Comparison of ENCODE assay signal across 8 cellular contexts in the genomic region with DNA sequence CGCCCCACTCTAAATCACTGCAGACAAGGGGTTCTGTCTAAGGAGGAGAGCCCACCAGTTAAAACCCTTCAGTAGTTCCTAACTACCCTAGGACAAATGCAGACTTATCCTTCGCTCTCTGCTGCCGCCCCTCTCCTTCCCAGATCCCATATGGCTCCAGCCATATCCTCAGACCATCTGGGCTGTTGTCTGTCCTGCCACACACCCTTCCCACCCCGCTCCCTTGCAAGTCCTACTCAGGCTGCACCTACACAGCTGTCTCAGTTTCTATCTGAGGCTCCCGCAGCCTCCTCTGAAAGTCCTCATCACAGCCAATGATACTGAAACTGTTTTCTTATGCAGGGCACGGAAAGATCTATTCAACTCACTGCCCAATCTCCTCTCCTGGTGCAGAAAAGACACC. TPM values are rescaled to one million over a fixed set of nuclear protein-coding genes. Genes with fewer than 3 reads are reported as not detected.
DNase-seq lines count a peak whose midpoint lies in the region; ATAC-seq and TF ChIP-seq lines count a peak whose summit lies in the region.

No MANE protein-coding gene starts in this region.

- POLR2A ChIA-PET in HEK293T (lab: Yijun Ruan, JAX) = interaction anchor here (2.0 kb wide), 1 partner anchor 10 kb away, joined by 12 read pairs; the partner anchor contains the start of gene KAT8

- peak overlapping the region in 1 of 2 experiments; percentile 10 for H2BK12ac ChIP-seq in mesenchymal stem cell (ENCODE audit: low read length in 2 of 2)

- H2BK120ac ChIP-seq in mesenchymal stem cell (ENCODE audit: low read depth, low read length) = no peak overlapping the region

- no peak for DNase-seq in mesenchymal stem cell
- no peak for DNase-seq in HEK293T (ENCODE audit: extremely low spot score)
- no peak for DNase-seq in HCEC 1CT
- DNase-seq in NCI-H2107 treated with DMSO at 0.1 percent for 48 hours (lab: John Stamatoyannopoulos, UW; ENCODE audit: unreplicated experiment) = no peak

- H3K4me1 ChIP-seq in OCI-LY3 (ENCODE audit: low read length) (peaks cover 13% of the 10 kb centered on the region), mesenchymal stem cell (ENCODE audit: control insufficient read depth, insufficient read depth, low read depth, low read length) (peaks cover 25% of the 10 kb centered on the region)

- H2AFZ ChIP-seq in OCI-LY3 (ENCODE audit: low read depth, low read length) = peak overlapping the region; percentile 99
- peak overlapping the region; percentile 16 for H2AFZ ChIP-seq in mesenchymal stem cell (ENCODE audit: low read depth, low read length)

- H3K9ac ChIP-seq in OCI-LY3 (ENCODE audit: low read length) (peak overlapping the region; percentile 79), mesenchymal stem cell (ENCODE audit: low read length) (no peak overlapping the region)

- H3K18ac ChIP-seq in mesenchymal stem cell (ENCODE audit: low read depth in 1 of 2, low read length in 2 of 2) = no peak overlapping the region

- no peak overlapping the region for H2BK15ac ChIP-seq in mesenchymal stem cell (ENCODE audit: low read depth, poor library complexity, severe bottlenecking)

- H2AK5ac ChIP-seq in mesenchymal stem cell (ENCODE audit: low read length, severe bottlenecking) = no peak overlapping the region

- CTCF ChIA-PET in HEK293T (lab: Yijun Ruan, JAX) = no interaction called here

- H2BK5ac ChIP-seq in mesenchymal stem cell (ENCODE audit: low read depth, low read length, poor library complexity, severe bottlenecking) = no peak overlapping the region

- no peaks in the 10 kb centered on the region for H4K20me1 ChIP-seq in OCI-LY3 (ENCODE audit: insufficient read depth, low read length)

- H3K4me2 ChIP-seq in OCI-LY3 (ENCODE audit: low read length) (peak overlapping the region; percentile 99), mesenchymal stem cell (ENCODE audit: low read length, poor library complexity, severe bottlenecking) (no peak overlapping the region)

- TF ChIP-seq CTCF in OCI-LY3 (IDR thresholded peaks at IDR 0.05; ENCODE audit: low read depth, low read length) = no peak

- ATAC-seq in GM18498 (IDR thresholded peaks at IDR 0.05; ENCODE audit: unreplicated experiment) = peak; percentile 55
- ATAC-seq in GM21825 (IDR thresholded peaks at IDR 0.05; ENCODE audit: unreplicated experiment) = peak; percentile 55
- no peak for ATAC-seq in HG02623 (IDR thresholded peaks at IDR 0.05; ENCODE audit: unreplicated experiment)

- H4K91ac ChIP-seq in mesenchymal stem cell (ENCODE audit: low read length) = no peak overlapping the region

- H3K36me3 ChIP-seq in OCI-LY3 (replicated peaks; ENCODE audit: low read depth, low read length) = peaks cover 26% of the 10 kb centered on the region
- peaks cover 32 to 35% of the 10 kb centered on the region in 2 experiments for H3K36me3 ChIP-seq in mesenchymal stem cell (ENCODE audit: control insufficient read depth in 1 of 2, insufficient read depth in 2 of 2, low read depth in 1 of 2, low read length in 2 of 2)

- 90% methylated on average over 6 of the region's 6 CpGs for WGBS in mesenchymal stem cell

- H4K8ac ChIP-seq in mesenchymal stem cell (ENCODE audit: low read length) = no peak overlapping the region

- H3K14ac ChIP-seq in mesenchymal stem cell (ENCODE audit: low read length in 2 of 2) = no peak overlapping the region

- H3K79me1 ChIP-seq in mesenchymal stem cell (replicated peaks; ENCODE audit: low read length, poor library complexity, severe bottlenecking) = peaks cover 36% of the 10 kb centered on the region

- H3K4ac ChIP-seq in mesenchymal stem cell (ENCODE audit: low read depth in 1 of 2, low read length in 2 of 2) = peak overlapping the region in 1 of 2 experiments; percentile 32

- H3K9me3 ChIP-seq in OCI-LY3 (ENCODE audit: insufficient read depth, low read length) = no peaks in the 10 kb centered on the region
- no peaks in the 10 kb centered on the region for H3K9me3 ChIP-seq in mesenchymal stem cell (ENCODE audit: control insufficient read depth, low read length)

- no peak overlapping the region for H3K23ac ChIP-seq in mesenchymal stem cell (ENCODE audit: low read length in 2 of 2)

- H3K27ac ChIP-seq in OCI-LY3 (ENCODE audit: low read length) = peak overlapping the region; percentile 39; the same call in 1 of the 2 replicates
- H3K27ac ChIP-seq in mesenchymal stem cell (ENCODE audit: low read length, poor library complexity, severe bottlenecking) = no peak overlapping the region

- H3K4me3 ChIP-seq in OCI-LY3 (ENCODE audit: low read length) (peak overlapping the region; percentile 79), mesenchymal stem cell (ENCODE audit: insufficient read depth in 1 of 2, low read depth in 1 of 2, low read length in 2 of 2) (no peak overlapping the region)

- H3K27me3 ChIP-seq in OCI-LY3 (ENCODE audit: low read depth, low read length) (no peaks in the 10 kb centered on the region), mesenchymal stem cell (ENCODE audit: control insufficient read depth in 1 of 2, insufficient read depth in 1 of 2, low read length in 2 of 2) (no peaks in the 10 kb centered on the region)

- peaks cover 10% of the 10 kb centered on the region; the same call in 1 of the 2 replicates for H3K79me2 ChIP-seq in OCI-LY3 (ENCODE audit: low read length)

TF ChIP-seq in HEK293T, 16 proteins besides CTCF, POLR2A, EP300 and RAD21:
- TF ChIP-seq SUZ12 (IDR thresholded peaks at IDR 0.05) = no peak
- no peak for TF ChIP-seq SP1 (IDR thresholded peaks at IDR 0.05)
- no peak for TF ChIP-seq ELF4 (IDR thresholded peaks at IDR 0.05)
- no peak for TF ChIP-seq HDGF (IDR thresholded peaks at IDR 0.05; ENCODE audit: borderline replicate concordance)
- TF ChIP-seq FOXA1 (IDR thresholded peaks at IDR 0.05) = no peak
- TF ChIP-seq CTBP1 (IDR thresholded peaks at IDR 0.05; ENCODE audit: borderline replicate concordance) = no peak
- TF ChIP-seq TARDBP (IDR thresholded peaks at IDR 0.05) = no peak
- TF ChIP-seq ZNF384 (IDR thresholded peaks at IDR 0.05) = no peak
- TF ChIP-seq LEF1 (IDR thresholded peaks at IDR 0.05; ENCODE audit: borderline replicate concordance) = no peak
- TF ChIP-seq NFRKB (IDR thresholded peaks at IDR 0.05) = no peak
- no peak for TF ChIP-seq FOXM1 (IDR thresholded peaks at IDR 0.05; ENCODE audit: borderline replicate concordance)

RNA-seq across cellular contexts. Expression of gene BCKDK, which starts 0.7 kb away (rescaled TPM):
- polyA plus RNA-seq in mesenchymal stem cell (2013, experiment 1 of 2) = 43.8 TPM
- polyA plus RNA-seq in mesenchymal stem cell (2013, experiment 2 of 2) = 43.8 TPM

RNA-seq across cellular contexts. Expression of gene KAT8, which starts 10.0 kb away (rescaled TPM):
- polyA plus RNA-seq in mesenchymal stem cell (2013, experiment 1 of 2) = 21.2 TPM
- 20.3 TPM for polyA plus RNA-seq in mesenchymal stem cell (2013, experiment 2 of 2)

RNA-seq across cellular contexts. Expression of gene VKORC1, which starts 12.9 kb away (rescaled TPM):
- polyA plus RNA-seq in mesenchymal stem cell (2013, experiment 1 of 2) = 237 TPM
- 255 TPM for polyA plus RNA-seq in mesenchymal stem cell (2013, experiment 2 of 2)

RNA-seq across cellular contexts. Expression of gene PRSS53, which starts 18.7 kb away (rescaled TPM):
- polyA plus RNA-seq in mesenchymal stem cell (2013, experiment 1 of 2) = 2.1 TPM
- polyA plus RNA-seq in mesenchymal stem cell (2013, experiment 2 of 2) = 2.1 TPM

RNA-seq across cellular contexts. Expression of gene PRSS8, which starts 28.1 kb away (rescaled TPM):
- not detected for polyA plus RNA-seq in mesenchymal stem cell (2013, experiment 1 of 2)
- not detected for polyA plus RNA-seq in mesenchymal stem cell (2013, experiment 2 of 2)
